12 cellular contexts compared by ENCODE assay signal in the genomic region with DNA sequence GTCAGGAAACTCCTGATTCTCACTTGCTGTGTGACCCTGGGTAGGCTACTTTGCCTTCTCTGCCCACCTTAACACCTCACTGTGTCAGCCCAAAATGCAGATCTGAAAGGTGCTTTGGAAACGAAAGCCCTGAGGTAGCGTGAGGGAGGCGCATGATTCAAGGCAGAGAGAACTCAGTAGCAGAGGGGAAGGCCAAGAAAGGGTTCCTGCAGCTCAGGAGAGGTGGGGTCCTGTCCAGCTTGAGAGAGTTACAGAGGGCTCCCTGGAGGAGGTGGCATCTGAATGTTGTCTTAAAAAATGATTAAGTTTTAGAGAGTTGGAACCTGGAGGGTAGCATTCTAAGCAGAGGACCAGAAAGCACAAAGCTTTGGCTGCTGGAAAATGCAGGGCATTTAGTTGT. TPM values are rescaled to one million over a fixed set of nuclear protein-coding genes. Genes with fewer than 3 reads are reported as not detected.
A peak's percentile ranks its signal among the peaks of the same experiment; 100 is the strongest.
DNase-seq lines count a peak whose midpoint lies in the region; ATAC-seq and TF ChIP-seq lines count a peak whose summit lies in the region.
"Had no signal": no experiment of that assay in that cellular context is flagged by ENCODE, and none has a peak within 500 bp of the region (broad histone marks: within the 10 kb centered on the region; RNA-seq: fewer than 3 reads in every experiment).

No MANE protein-coding gene starts in this region.

- H3K4me1 ChIP-seq in duodenal mucosa (ENCODE audit: control insufficient read depth in 1 of 2, insufficient read depth in 2 of 2, low read length in 2 of 2) (peaks cover 37 to 39% of the 10 kb centered on the region in 2 donors), upper lobe of right lung (peaks cover 47% of the 10 kb centered on the region)

- H3K4me3 ChIP-seq in duodenal mucosa (ENCODE audit: low read depth in 1 of 2, low read length in 2 of 2) (peak overlapping the region in 1 of 2 donors; percentile 31), upper lobe of right lung (no peak overlapping the region)

- peaks cover 2% of the 10 kb centered on the region for H3K27me3 Mint-ChIP-seq in activated CD8-positive, alpha-beta memory T cell treated with anti-CD3 and anti-CD28 coated beads, Interleukin-2, amount 10 ng/mL, durations not matched to agents 7 days and 5 days
- no peaks in the 10 kb centered on the region for H3K27me3 Mint-ChIP-seq in natural killer cell (ENCODE audit: low read depth in 2 of 2)
- H3K27me3 Mint-ChIP-seq: activated CD4-positive, alpha-beta T cell treated with anti-CD3 and anti-CD28 coated beads, Interleukin-2, amount 10 ng/mL, durations not matched to agents 24 days and 14 days had no signal

- peaks cover 23% of the 10 kb centered on the region for H3K4me1 Mint-ChIP-seq in activated CD8-positive, alpha-beta memory T cell treated with anti-CD3 and anti-CD28 coated beads, Interleukin-2, amount 10 ng/mL, durations not matched to agents 7 days and 5 days
- H3K4me1 Mint-ChIP-seq in natural killer cell = peaks cover 11 to 27% of the 10 kb centered on the region in 2 donors

- TF ChIP-seq CTCF in natural killer cell (IDR thresholded peaks at IDR 0.05) (no peak), upper lobe of right lung (IDR thresholded peaks at IDR 0.05) (no peak)

- intact Hi-C loops in natural killer cell (cut with micrococcal nuclease) = no loop called here
- intact Hi-C loops in upper lobe of right lung (cut with DNase I) = no loop called here

- ATAC-seq in activated CD8-positive, alpha-beta memory T cell treated with anti-CD3 and anti-CD28 coated beads, Interleukin-2, amount 10 ng/mL, durations not matched to agents 7 days and 5 days = no peak
- ATAC-seq in natural killer cell (no peak), upper lobe of right lung (no peak), HG02623 (IDR thresholded peaks at IDR 0.05; ENCODE audit: unreplicated experiment) (no peak), GM19395 (IDR thresholded peaks at IDR 0.05; ENCODE audit: unreplicated experiment) (no peak)
- ATAC-seq: esophagus mucosa had no signal

- no peak overlapping the region for H3K4me3 Mint-ChIP-seq in activated CD8-positive, alpha-beta memory T cell treated with anti-CD3 and anti-CD28 coated beads, Interleukin-2, amount 10 ng/mL, durations not matched to agents 7 days and 5 days
- no peak overlapping the region for H3K4me3 Mint-ChIP-seq in natural killer cell
- H3K4me3 Mint-ChIP-seq: central memory CD8-positive, alpha-beta T cell had no signal

- no peaks in the 10 kb centered on the region for H3K36me3 Mint-ChIP-seq in activated CD8-positive, alpha-beta memory T cell treated with anti-CD3 and anti-CD28 coated beads, Interleukin-2, amount 10 ng/mL, durations not matched to agents 7 days and 5 days
- H3K36me3 Mint-ChIP-seq in natural killer cell = no peaks in the 10 kb centered on the region

- H3K27ac Mint-ChIP-seq in activated CD8-positive, alpha-beta memory T cell treated with anti-CD3 and anti-CD28 coated beads, Interleukin-2, amount 10 ng/mL, durations not matched to agents 7 days and 5 days = peak overlapping the region; percentile 37
- peak overlapping the region; percentile 74 to 91 for H3K27ac Mint-ChIP-seq in natural killer cell

- no peak for DNase-seq in activated CD8-positive, alpha-beta memory T cell treated with anti-CD3 and anti-CD28 coated beads, Interleukin-2, amount 10 ng/mL, durations not matched to agents 7 days and 5 days
- no peak for DNase-seq in activated CD8-positive, alpha-beta memory T cell treated with anti-CD3 and anti-CD28 coated beads, Interleukin-2, amount 50 U/mL, for 4 hours
- no peak for DNase-seq in natural killer cell
- no peak for DNase-seq in upper lobe of right lung
- no peak for DNase-seq in DMS153 treated with DMSO at 0.1 percent for 48 hours (lab: John Stamatoyannopoulos, UW; ENCODE audit: unreplicated experiment)
- DNase-seq: activated CD4-positive, alpha-beta T cell treated with anti-CD3 and anti-CD28 coated beads, Interleukin-2, amount 10 ng/mL, durations not matched to agents 24 days and 14 days; NCI-H2081 had no signal

- no peaks in the 10 kb centered on the region for H3K9me3 Mint-ChIP-seq in activated CD8-positive, alpha-beta memory T cell treated with anti-CD3 and anti-CD28 coated beads, Interleukin-2, amount 10 ng/mL, durations not matched to agents 7 days and 5 days (ENCODE audit: low read depth)
- H3K9me3 Mint-ChIP-seq in natural killer cell = no peaks in the 10 kb centered on the region
- H3K9me3 Mint-ChIP-seq: activated CD4-positive, alpha-beta T cell treated with anti-CD3 and anti-CD28 coated beads, Interleukin-2, amount 10 ng/mL, durations not matched to agents 24 days and 14 days; central memory CD8-positive, alpha-beta T cell had no signal

- peak overlapping the region; percentile 63 to 68 for H3K9ac ChIP-seq in duodenal mucosa (ENCODE audit: low read depth in 1 of 2, low read length in 2 of 2)

- H3K36me3 ChIP-seq in duodenal mucosa (ENCODE audit: control insufficient read depth in 1 of 2, insufficient read depth in 2 of 2, low read length in 2 of 2) (peaks cover 2 to 8% of the 10 kb centered on the region in 2 donors), upper lobe of right lung (peaks cover 78% of the 10 kb centered on the region)

- CTCF ChIA-PET in activated CD8-positive, alpha-beta memory T cell treated with anti-CD3 and anti-CD28 coated beads, Interleukin-2, amount 10 ng/mL, durations not matched to agents 7 days and 5 days (lab: Charles Lee) = interaction anchor here (1.4 to 1.7 kb wide), 3 partner anchors 16 to 38 kb away, joined by 3 to 4 read pairs (median 3); no protein-coding TSS in a partner anchor

- H3K9me3 ChIP-seq in duodenal mucosa (ENCODE audit: control insufficient read depth in 1 of 2, low read length in 2 of 2) = no peaks in the 10 kb centered on the region
- H3K9me3 ChIP-seq in upper lobe of right lung = no peaks in the 10 kb centered on the region

- no peaks in the 10 kb centered on the region for H3K27me3 ChIP-seq in duodenal mucosa (ENCODE audit: control insufficient read depth in 1 of 2, insufficient read depth in 2 of 2, low read length in 2 of 2)
- H3K27me3 ChIP-seq in upper lobe of right lung = no peaks in the 10 kb centered on the region

- H3K27ac ChIP-seq in duodenal mucosa (ENCODE audit: low read depth, low read length) = peak overlapping the region; percentile 53
- H3K27ac ChIP-seq in upper lobe of right lung = peak overlapping the region; percentile 66

RNA-seq across cellular contexts. Expression of a gene that starts 13.6 kb away (rescaled TPM):
- under 1 TPM; 0.35 TPM for total RNA-seq in activated CD8-positive, alpha-beta memory T cell treated with anti-CD3 and anti-CD28 coated beads, Interleukin-2, amount 10 ng/mL, durations not matched to agents 7 days and 5 days
- total RNA-seq in natural killer cell = under 1 TPM in 2 of 3 donors, not detected in 1; 0.33 TPM
- total RNA-seq in upper lobe of right lung = 562 TPM

Comparison
In these comparisons a context has a peak if more than half of its experiments do, and no peak if none do; other contexts are left out.
1. RNA of a gene that starts 13.6 kb away (total RNA-seq): 562 TPM in upper lobe of right lung (single experiment); 0.35 TPM in activated CD8-positive, alpha-beta memory T cell treated with anti-CD3 and anti-CD28 coated beads, Interleukin-2, amount 10 ng/mL, durations not matched to agents 7 days and 5 days and 0.33 TPM in natural killer cell; every median in the first group is over 100 times any median in the second.